12 cellular contexts compared by ENCODE assay signal in the genomic region with DNA sequence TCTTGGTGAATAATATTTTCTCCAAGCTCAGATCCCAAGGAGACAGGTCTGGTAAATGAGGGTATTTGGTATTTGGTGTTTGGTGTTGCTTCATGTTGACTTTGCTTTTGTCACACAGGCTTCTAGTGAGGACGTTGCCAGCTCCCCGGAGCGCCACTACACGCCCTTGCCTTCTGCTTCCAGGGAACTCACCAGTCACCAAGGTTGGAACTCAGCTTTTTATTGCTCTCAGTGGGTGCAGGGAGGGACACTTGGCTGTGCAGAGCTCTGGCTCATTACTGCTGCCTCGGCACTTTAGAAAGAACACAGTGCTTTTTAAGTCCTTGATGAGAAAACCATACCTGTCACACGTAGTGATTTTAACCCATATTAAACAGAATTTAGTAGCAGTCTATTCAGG.
A peak's percentile ranks its signal among the peaks of the same experiment; 100 is the strongest.
DNase-seq lines count a peak whose midpoint lies in the region; ATAC-seq, FAIRE-seq and TF ChIP-seq lines count a peak whose summit lies in the region.
"Had no signal": no experiment of that assay in that cellular context is flagged by ENCODE, and none has a peak within 500 bp of the region (broad histone marks: within the 10 kb centered on the region; RNA-seq: fewer than 3 reads in every experiment).

No MANE protein-coding gene starts in this region.

- TF ChIP-seq POLR2A in Peyer's patch (IDR thresholded peaks at IDR 0.05), result no peak

- H3K9ac ChIP-seq in kidney (ENCODE audit: low read length in 2 of 2), result no peak overlapping the region

- H3K4me3 Mint-ChIP-seq in T-helper 2 cell treated with Interferon-gamma antibody and Interleukin-4, amounts not matched to agents 5 μg/mL and 100 μg/mL, for 36 hours, result no peak overlapping the region
- no peak overlapping the region for H3K4me3 Mint-ChIP-seq in glutamatergic neuron (ENCODE audit: unreplicated experiment)
- H3K4me3 Mint-ChIP-seq: activated T-cell treated with anti-CD3 and anti-CD28 coated beads, Interleukin-2, amount 50 U/mL, for 24 hours; WTC11 had no signal

- no peak overlapping the region for H3K27ac Mint-ChIP-seq in T-helper 2 cell treated with Interferon-gamma antibody and Interleukin-4, amounts not matched to agents 5 μg/mL and 100 μg/mL, for 36 hours
- no peak overlapping the region for H3K27ac Mint-ChIP-seq in glutamatergic neuron (ENCODE audit: unreplicated experiment)
- H3K27ac Mint-ChIP-seq: activated T-cell treated with anti-CD3 and anti-CD28 coated beads, Interleukin-2, amount 50 U/mL, for 24 hours; WTC11 had no signal

- H3K9me3 Mint-ChIP-seq in T-helper 2 cell treated with Interferon-gamma antibody and Interleukin-4, amounts not matched to agents 5 μg/mL and 100 μg/mL, for 36 hours, result no peaks in the 10 kb centered on the region
- no peaks in the 10 kb centered on the region for H3K9me3 Mint-ChIP-seq in glutamatergic neuron (ENCODE audit: unreplicated experiment)
- H3K9me3 Mint-ChIP-seq: activated T-cell treated with anti-CD3 and anti-CD28 coated beads, Interleukin-2, amount 50 U/mL, for 24 hours; WTC11 had no signal

- no peaks in the 10 kb centered on the region for H3K36me3 Mint-ChIP-seq in T-helper 2 cell treated with Interferon-gamma antibody and Interleukin-4, amounts not matched to agents 5 μg/mL and 100 μg/mL, for 36 hours (ENCODE audit: low read depth)
- no peaks in the 10 kb centered on the region for H3K36me3 Mint-ChIP-seq in glutamatergic neuron (ENCODE audit: unreplicated experiment)
- H3K36me3 Mint-ChIP-seq: WTC11 had no signal

- H3K27me3 Mint-ChIP-seq in T-helper 2 cell treated with Interferon-gamma antibody and Interleukin-4, amounts not matched to agents 5 μg/mL and 100 μg/mL, for 36 hours (ENCODE audit: low read depth), result no peaks in the 10 kb centered on the region
- peaks cover 2% of the 10 kb centered on the region for H3K27me3 Mint-ChIP-seq in glutamatergic neuron (ENCODE audit: unreplicated experiment)
- H3K27me3 Mint-ChIP-seq: activated T-cell treated with anti-CD3 and anti-CD28 coated beads, Interleukin-2, amount 50 U/mL, for 24 hours had no signal

- no peak overlapping the region for H3K4me3 ChIP-seq in Peyer's patch
- H3K4me3 ChIP-seq in left lung, result no peak overlapping the region
- no peak overlapping the region for H3K4me3 ChIP-seq in thoracic aorta
- no peak overlapping the region for H3K4me3 ChIP-seq in kidney (ENCODE audit: low read length in 2 of 2)

- H3K27ac ChIP-seq in Peyer's patch (no peak overlapping the region), left lung (no peak overlapping the region), thoracic aorta (peak overlapping the region; percentile 67 to 74), kidney (ENCODE audit: low read depth in 2 of 2, low read length in 2 of 2) (no peak overlapping the region)
- H3K27ac ChIP-seq: 22Rv1 had no signal

- no peak for FAIRE-seq in kidney (lab: Jason Lieb, UNC)

- no peaks in the 10 kb centered on the region for H3K4me1 Mint-ChIP-seq in T-helper 2 cell treated with Interferon-gamma antibody and Interleukin-4, amounts not matched to agents 5 μg/mL and 100 μg/mL, for 36 hours (ENCODE audit: low read depth)
- no peaks in the 10 kb centered on the region for H3K4me1 Mint-ChIP-seq in glutamatergic neuron (ENCODE audit: low read depth, unreplicated experiment)
- H3K4me1 Mint-ChIP-seq: WTC11 had no signal

- H3K9me3 ChIP-seq in Peyer's patch (no peaks in the 10 kb centered on the region), left lung (no peaks in the 10 kb centered on the region), thoracic aorta (no peaks in the 10 kb centered on the region), kidney (ENCODE audit: control insufficient read depth in 1 of 2, low read length in 2 of 2) (no peaks in the 10 kb centered on the region)

- H3K4me1 ChIP-seq in Peyer's patch, result no peaks in the 10 kb centered on the region
- H3K4me1 ChIP-seq in left lung, result no peaks in the 10 kb centered on the region
- peaks cover 11 to 18% of the 10 kb centered on the region in 2 donors for H3K4me1 ChIP-seq in thoracic aorta (ENCODE audit: control insufficient read depth in 1 of 2, low read depth in 2 of 2)
- H3K4me1 ChIP-seq in kidney (ENCODE audit: control insufficient read depth in 1 of 2, insufficient read depth in 1 of 2, low read depth in 1 of 2, low read length in 2 of 2), result no peaks in the 10 kb centered on the region

- peak; percentile 70 for ATAC-seq in left lung
- ATAC-seq in thoracic aorta (ENCODE audit: insufficient number of reproducible peaks, low FRiP score, low read depth), result peak; percentile 77
- ATAC-seq: WTC11 had no signal

- H3K36me3 ChIP-seq in Peyer's patch (no peaks in the 10 kb centered on the region), left lung (no peaks in the 10 kb centered on the region), thoracic aorta (no peaks in the 10 kb centered on the region), kidney (ENCODE audit: control insufficient read depth in 1 of 2, insufficient read depth in 2 of 2, low read length in 2 of 2) (no peaks in the 10 kb centered on the region)

- intact Hi-C loops in left lung (cut with DNase I) (no loop called here), kidney (cut with DNase I) (no loop called here)

- H3K27me3 ChIP-seq in Peyer's patch, result no peaks in the 10 kb centered on the region
- H3K27me3 ChIP-seq in left lung, result no peaks in the 10 kb centered on the region
- H3K27me3 ChIP-seq in thoracic aorta (replicated peaks; ENCODE audit: insufficient read depth), result no peaks in the 10 kb centered on the region

- peak; percentile 24 for DNase-seq in DMS 273 (lab: John Stamatoyannopoulos, UW; ENCODE audit: unreplicated experiment)
- no peak for DNase-seq in DMS 273 treated with DMSO at 0.1 percent for 48 hours (lab: John Stamatoyannopoulos, UW)
- peak in 2 of 3 donors; percentile 57 to 66 for DNase-seq in Peyer's patch
- no peak for DNase-seq in left lung
- no peak for DNase-seq in thoracic aorta (ENCODE audit: low spot score)
- DNase-seq in T-helper 2 cell treated with Interferon-gamma antibody and Interleukin-4, amounts not matched to agents 5 μg/mL and 100 μg/mL, for 36 hours (ENCODE audit: low spot score), result no peak
- no peak for DNase-seq in kidney
- DNase-seq in glutamatergic neuron, result no peak
- DNase-seq: activated T-cell treated with anti-CD3 and anti-CD28 coated beads, Interleukin-2, amount 50 U/mL, for 24 hours; NCI-H82 had no signal

- TF ChIP-seq CTCF in Peyer's patch (IDR thresholded peaks at IDR 0.05), result no peak
- no peak for TF ChIP-seq CTCF in left lung (IDR thresholded peaks at IDR 0.05)
- no peak for TF ChIP-seq CTCF in thoracic aorta (IDR thresholded peaks at IDR 0.05)
- no peak for TF ChIP-seq CTCF in kidney (IDR thresholded peaks at IDR 0.05; ENCODE audit: borderline replicate concordance, extremely low read depth, insufficient read depth)
- TF ChIP-seq CTCF in glutamatergic neuron (IDR thresholded peaks at IDR 0.05; ENCODE audit: partially characterized antibody, unreplicated experiment), result no peak

Comparison
In these comparisons a context has a peak if more than half of its experiments do, and no peak if none do; other contexts are left out.
1. DNase-seq: peak in DMS 273 (single experiment) and Peyer's patch (2 of 3); none in DMS 273 treated with DMSO at 0.1 percent for 48 hours (single experiment), left lung (0 of 2), thoracic aorta (single experiment), T-helper 2 cell treated with Interferon-gamma antibody and Interleukin-4, amounts not matched to agents 5 μg/mL and 100 μg/mL, for 36 hours (single experiment), kidney (single experiment) and glutamatergic neuron (single experiment).
2. H3K27ac ChIP-seq: peak in thoracic aorta (2 of 2); none in Peyer's patch (0 of 4), left lung (0 of 2) and kidney (0 of 2).